ENCODE assay signal across 1 cellular context in genomic region chr1:234602334-234603220, GRCh38.
TF ChIP-seq lines count a peak whose summit lies in the region.

No MANE protein-coding gene starts in this region.

TF ChIP-seq in IMR-90, 13 proteins besides CTCF, POLR2A, EP300 and RAD21 (continued from another document):
- TF ChIP-seq ELK1 (IDR thresholded peaks at IDR 0.05; ENCODE audit: borderline replicate concordance, low read depth, low read length): no peak
